In genomic region chr13:21742041-21742440, GRCh38 we compare ENCODE assay signal across 16 cellular contexts.
DNase-seq lines count a peak whose midpoint lies in the region; ATAC-seq and TF ChIP-seq lines count a peak whose summit lies in the region.
"Had no signal": no experiment of that assay in that cellular context is flagged by ENCODE, and none has a peak within 500 bp of the region (broad histone marks: within the 10 kb centered on the region; RNA-seq: fewer than 3 reads in every experiment).

No MANE protein-coding gene starts in this region.

- H3K18ac ChIP-seq in trophoblast cell (ENCODE audit: low read length), result no peak overlapping the region

- H3K79me2 ChIP-seq in trophoblast cell (ENCODE audit: control insufficient read depth, insufficient read depth, low read length, poor library complexity), result no peaks in the 10 kb centered on the region

- no peaks in the 10 kb centered on the region; the same call in 1 of the 2 replicates for H3K4me1 Mint-ChIP-seq in WTC11
- H3K4me1 Mint-ChIP-seq: B cell, IgD-negative memory B cell had no signal

- CTCF ChIA-PET in WTC11 (lab: Charles Lee), result interaction anchor here (0.6 kb wide), 1 partner anchor 102 kb away, joined by 3 read pairs; no protein-coding TSS in a partner anchor

- no peak overlapping the region for H2AK5ac ChIP-seq in trophoblast cell (ENCODE audit: low read length)

- no peak overlapping the region for H3K14ac ChIP-seq in trophoblast cell (ENCODE audit: low read length)

- peak; percentile 41 for DNase-seq in HT-29 (ENCODE audit: low spot score)
- peak; percentile 28 for DNase-seq in islet precursor cell
- peak; percentile 8 to 62 for DNase-seq in trophoblast cell
- DNase-seq in right lobe of liver, result no peak
- DNase-seq in WTC11 (ENCODE audit: low spot score), result no peak
- DNase-seq: CD8-positive, alpha-beta T cell; DMS 273 treated with DMSO at 0.1 percent for 48 hours; DMS53; GOT3; H7 had no signal

- no CpG with 5 or more reads among the region's 7 CpGs for WGBS in trophoblast cell (ENCODE audit: extremely low coverage, insufficient coverage, insufficient read length)
- 25% methylated on average over 7 of the region's 7 CpGs for WGBS in right lobe of liver (ENCODE audit: insufficient coverage, low coverage, low lambda C conversion rate, missing lambda C conversion rate)

- no peak overlapping the region for H2BK5ac ChIP-seq in trophoblast cell (ENCODE audit: low read depth, low read length, poor library complexity)

- H4K12ac ChIP-seq in trophoblast cell (ENCODE audit: low read depth, low read length), result no peak overlapping the region

- H3K9me3 Mint-ChIP-seq in WTC11, result no peaks in the 10 kb centered on the region
- H3K9me3 Mint-ChIP-seq: CD8-positive, alpha-beta T cell; IgD-negative memory B cell had no signal

- H3K36me3 ChIP-seq in trophoblast cell (ENCODE audit: control insufficient read depth in 1 of 2, insufficient read depth in 2 of 2, low read length in 2 of 2) (no peaks in the 10 kb centered on the region), right lobe of liver (no peaks in the 10 kb centered on the region)
- H3K36me3 ChIP-seq: BLaER1 treated with 17β-estradiol and CSF1 and Interleukin-3, amounts not matched to agents 10 nM and 100 nM had no signal

- TF ChIP-seq POLR2A in right lobe of liver (IDR thresholded peaks at IDR 0.05), result no peak

- H3K27ac ChIP-seq in trophoblast cell (ENCODE audit: low read depth, low read length), result no peak overlapping the region
- H3K27ac ChIP-seq in right lobe of liver, result no peak overlapping the region
- H3K27ac ChIP-seq: BLaER1 treated with 17β-estradiol and CSF1 and Interleukin-3, amounts not matched to agents 10 nM and 100 nM had no signal

- no peak overlapping the region for H3K27ac Mint-ChIP-seq in WTC11
- H3K27ac Mint-ChIP-seq: B cell; CD8-positive, alpha-beta T cell; IgD-negative memory B cell had no signal

- H3K23ac ChIP-seq in trophoblast cell (ENCODE audit: low read length), result no peak overlapping the region

- no peaks in the 10 kb centered on the region for H3K27me3 Mint-ChIP-seq in WTC11 (ENCODE audit: low read depth)
- H3K27me3 Mint-ChIP-seq: B cell had no signal

- no peaks in the 10 kb centered on the region for H3K36me3 Mint-ChIP-seq in WTC11
- H3K36me3 Mint-ChIP-seq: CD8-positive, alpha-beta T cell; IgD-negative memory B cell had no signal

- no peaks in the 10 kb centered on the region for H3K79me1 ChIP-seq in trophoblast cell (ENCODE audit: low read length)

- H2AFZ ChIP-seq in trophoblast cell (ENCODE audit: insufficient read depth, low read length, poor library complexity), result no peak overlapping the region

- H3K4me1 ChIP-seq in trophoblast cell (ENCODE audit: control insufficient read depth in 1 of 2, insufficient read depth in 2 of 2, low read length in 2 of 2) (no peaks in the 10 kb centered on the region), right lobe of liver (no peaks in the 10 kb centered on the region)

- H3K4me3 ChIP-seq in trophoblast cell (ENCODE audit: low read depth, low read length) (no peak overlapping the region), right lobe of liver (no peak overlapping the region)
- H3K4me3 ChIP-seq: BLaER1 treated with 17β-estradiol and CSF1 and Interleukin-3, amounts not matched to agents 10 nM and 100 nM had no signal

- H4K91ac ChIP-seq in trophoblast cell (ENCODE audit: low read depth, low read length), result no peak overlapping the region

- TF ChIP-seq CTCF in right lobe of liver (IDR thresholded peaks at IDR 0.05) (no peak), WTC11 (IDR thresholded peaks at IDR 0.05) (no peak)

- H3K4ac ChIP-seq in trophoblast cell (ENCODE audit: low read depth, low read length), result no peak overlapping the region

- no peak overlapping the region for H2BK120ac ChIP-seq in trophoblast cell (ENCODE audit: insufficient read depth, low read length, poor library complexity)

- intact Hi-C loops in right lobe of liver (cut with DNase I), result no loop called here

- no peak for ATAC-seq in right lobe of liver
- no peak for ATAC-seq in GM21526 (IDR thresholded peaks at IDR 0.05; ENCODE audit: low FRiP score, unreplicated experiment)
- ATAC-seq in GM21825 (IDR thresholded peaks at IDR 0.05; ENCODE audit: unreplicated experiment), result no peak
- no peak for ATAC-seq in WTC11
- ATAC-seq: CD8-positive, alpha-beta T cell; HepG2 had no signal

- H2BK12ac ChIP-seq in trophoblast cell (ENCODE audit: low read length), result no peak overlapping the region

- POLR2A ChIA-PET in WTC11 (lab: Charles Lee), result no interaction called here

- no peak overlapping the region for H3K4me3 Mint-ChIP-seq in WTC11
- H3K4me3 Mint-ChIP-seq: B cell; CD8-positive, alpha-beta T cell; IgD-negative memory B cell had no signal

- H3K27me3 ChIP-seq in trophoblast cell (ENCODE audit: insufficient read depth, low read length) (no peaks in the 10 kb centered on the region), right lobe of liver (no peaks in the 10 kb centered on the region)
- H3K27me3 ChIP-seq: BLaER1 treated with 17β-estradiol and CSF1 and Interleukin-3, amounts not matched to agents 10 nM and 100 nM had no signal

- H3K9ac ChIP-seq in trophoblast cell (ENCODE audit: low read length), result no peak overlapping the region
- H3K9ac ChIP-seq: BLaER1 treated with 17β-estradiol and CSF1 and Interleukin-3, amounts not matched to agents 10 nM and 100 nM had no signal

- H3K4me2 ChIP-seq in trophoblast cell (ENCODE audit: low read length), result no peak overlapping the region
- H3K4me2 ChIP-seq: BLaER1 treated with 17β-estradiol and CSF1 and Interleukin-3, amounts not matched to agents 10 nM and 100 nM had no signal

- no peaks in the 10 kb centered on the region for H3K9me3 ChIP-seq in trophoblast cell (ENCODE audit: insufficient read depth, low read depth, low read length)
- no peaks in the 10 kb centered on the region for H3K9me3 ChIP-seq in right lobe of liver
- H3K9me3 ChIP-seq: BLaER1 treated with 17β-estradiol and CSF1 and Interleukin-3, amounts not matched to agents 10 nM and 100 nM had no signal

- no peak overlapping the region for H4K8ac ChIP-seq in trophoblast cell (ENCODE audit: low read depth, low read length)

TF ChIP-seq in WTC11, 78 proteins besides CTCF, POLR2A, EP300 and RAD21 (continues in another document):
- no peak for TF ChIP-seq E2F5 (CRISPR knock-in tag; IDR thresholded peaks at IDR 0.05)
- TF ChIP-seq ZNF121 (CRISPR knock-in tag; IDR thresholded peaks at IDR 0.05), result no peak
- no peak for TF ChIP-seq PRDM15 (CRISPR knock-in tag; IDR thresholded peaks at IDR 0.05)
- TF ChIP-seq NFE2L1 (CRISPR knock-in tag; IDR thresholded peaks at IDR 0.05), result no peak
- TF ChIP-seq RORB (CRISPR knock-in tag; IDR thresholded peaks at IDR 0.05), result no peak
- no peak for TF ChIP-seq MXD4 (CRISPR knock-in tag; IDR thresholded peaks at IDR 0.05; ENCODE audit: borderline replicate concordance)
- TF ChIP-seq FOXK1 (CRISPR knock-in tag; IDR thresholded peaks at IDR 0.05), result no peak
- no peak for TF ChIP-seq FOXP1 (CRISPR knock-in tag; IDR thresholded peaks at IDR 0.05; ENCODE audit: borderline replicate concordance)
- TF ChIP-seq SMAD4 (CRISPR knock-in tag; IDR thresholded peaks at IDR 0.05), result no peak
- no peak for TF ChIP-seq KAT7 (CRISPR knock-in tag; IDR thresholded peaks at IDR 0.05; ENCODE audit: borderline replicate concordance)
- TF ChIP-seq, protein P1, sequence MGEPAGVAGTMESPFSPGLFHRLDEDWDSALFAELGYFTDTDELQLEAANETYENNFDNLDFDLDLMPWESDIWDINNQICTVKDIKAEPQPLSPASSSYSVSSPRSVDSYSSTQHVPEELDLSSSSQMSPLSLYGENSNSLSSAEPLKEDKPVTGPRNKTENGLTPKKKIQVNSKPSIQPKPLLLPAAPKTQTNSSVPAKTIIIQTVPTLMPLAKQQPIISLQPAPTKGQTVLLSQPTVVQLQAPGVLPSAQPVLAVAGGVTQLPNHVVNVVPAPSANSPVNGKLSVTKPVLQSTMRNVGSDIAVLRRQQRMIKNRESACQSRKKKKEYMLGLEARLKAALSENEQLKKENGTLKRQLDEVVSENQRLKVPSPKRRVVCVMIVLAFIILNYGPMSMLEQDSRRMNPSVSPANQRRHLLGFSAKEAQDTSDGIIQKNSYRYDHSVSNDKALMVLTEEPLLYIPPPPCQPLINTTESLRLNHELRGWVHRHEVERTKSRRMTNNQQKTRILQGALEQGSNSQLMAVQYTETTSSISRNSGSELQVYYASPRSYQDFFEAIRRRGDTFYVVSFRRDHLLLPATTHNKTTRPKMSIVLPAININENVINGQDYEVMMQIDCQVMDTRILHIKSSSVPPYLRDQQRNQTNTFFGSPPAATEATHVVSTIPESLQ (CRISPR knock-in tag; IDR thresholded peaks at IDR 0.05), result no peak
- TF ChIP-seq NR2C2 (CRISPR knock-in tag; IDR thresholded peaks at IDR 0.05), result no peak

Comparison
In these comparisons a context has a peak if more than half of its experiments do, and no peak if none do; other contexts are left out.
1. DNase-seq: peak in HT-29 (single experiment), islet precursor cell (single experiment) and trophoblast cell (2 of 2); none in right lobe of liver (0 of 3) and WTC11 (single experiment).